17 cellular contexts compared by ENCODE assay signal in genomic region chr16:52584354-52584840, GRCh38. TPM values are rescaled to one million over a fixed set of nuclear protein-coding genes. Genes with fewer than 3 reads are reported as not detected.
A peak's percentile ranks its signal among the peaks of the same experiment; 100 is the strongest.
DNase-seq lines count a peak whose midpoint lies in the region; ATAC-seq, FAIRE-seq and TF ChIP-seq lines count a peak whose summit lies in the region.
"Had no signal": no experiment of that assay in that cellular context is flagged by ENCODE, and none has a peak within 500 bp of the region (broad histone marks: within the 10 kb centered on the region; RNA-seq: fewer than 3 reads in every experiment).

No MANE protein-coding gene starts in this region.

- BruUV-seq in HepG2 (replicated peaks; lab: Mats Ljungman, UMichigan) = no TSS peak

- in situ Hi-C loops in HepG2 (cut with HindIII; ENCODE audit: extremely low pct_ligation_motif_present, low pct_unique_long_range_greater_than_20kb) = loop anchor here (5.0 kb wide), 1 partner anchor 278 kb away; no protein-coding TSS in a partner anchor

- no peaks in the 10 kb centered on the region for H3K79me2 ChIP-seq in HepG2 (ENCODE audit: insufficient read depth, low read length)

- no peak for FAIRE-seq in HepG2 (lab: Jason Lieb, UNC)
- FAIRE-seq: H1, HTR-8/SVneo had no signal

- H3K27me3 ChIP-seq in HepG2 (ENCODE audit: control insufficient read depth in 1 of 2, insufficient read depth in 2 of 2, low read length in 2 of 2) (peaks cover 0 to 7% of the 10 kb centered on the region in 2 experiments; a peak in 1 of 5 replicates), right lobe of liver (no peaks in the 10 kb centered on the region)
- H3K27me3 ChIP-seq: BLaER1 had no signal

- TF ChIP-seq POLR2A in HepG2 (IDR thresholded peaks at IDR 0.05; ENCODE audit: insufficient read depth in 1 of 2, low read depth in 2 of 2, low read length in 2 of 2) = no peak
- no peak for TF ChIP-seq POLR2A in right lobe of liver (IDR thresholded peaks at IDR 0.05)

- 50% methylated on average over 3 of the region's 3 CpGs for WGBS in HepG2 (ENCODE audit: low lambda C conversion rate)
- 78% methylated on average over 3 of the region's 3 CpGs for WGBS in right lobe of liver (ENCODE audit: insufficient coverage, low coverage, low lambda C conversion rate, missing lambda C conversion rate)

- no peaks in the 10 kb centered on the region for H3K36me3 ChIP-seq in HepG2 (replicated peaks in 1 of 2; ENCODE audit: control insufficient read depth in 1 of 2, insufficient read depth in 2 of 2, low read length in 2 of 2)
- no peaks in the 10 kb centered on the region for H3K36me3 ChIP-seq in right lobe of liver
- H3K36me3 ChIP-seq: BLaER1, HAP-1 had no signal

- CTCF ChIA-PET in HepG2 (lab: Yijun Ruan, JAX; ENCODE audit: low intra/inter-chr PET ratio, low total read pairs) = no interaction called here

- no peak overlapping the region for H2AFZ ChIP-seq in HepG2 (ENCODE audit: low read length)

- no peak for TF ChIP-seq RAD21 in HepG2 (CRISPR knock-in tag; IDR thresholded peaks at IDR 0.05)

- H3K4me1 ChIP-seq in HepG2 (ENCODE audit: insufficient read depth, low read length) = peaks cover 31% of the 10 kb centered on the region
- no peaks in the 10 kb centered on the region for H3K4me1 ChIP-seq in right lobe of liver
- H3K4me1 ChIP-seq: BLaER1, Caco-2 had no signal

- no peak for TF ChIP-seq CTCF in HepG2 (CRISPR knock-in tag; IDR thresholded peaks at IDR 0.05)
- no peak for TF ChIP-seq CTCF in right lobe of liver (IDR thresholded peaks at IDR 0.05)

- intact Hi-C loops in HepG2 (cut with micrococcal nuclease; ENCODE audit: unreplicated experiment) (no loop called here), right lobe of liver (cut with DNase I) (no loop called here)

- TF ChIP-seq EP300 in HepG2 (IDR thresholded peaks at IDR 0.05; ENCODE audit: low read depth in 2 of 2, low read length in 2 of 2) (no peak), HepG2 (CRISPR knock-in tag; IDR thresholded peaks at IDR 0.05; ENCODE audit: borderline replicate concordance) (no peak)

- no peak for DNase-seq in HepG2 (ENCODE audit: low spot score)
- no peak for DNase-seq in right lobe of liver
- DNase-seq in NCI-H2171 (lab: John Stamatoyannopoulos, UW) = peak; percentile 85
- DNase-seq in NCI-H82 (lab: John Stamatoyannopoulos, UW) = peak; percentile 97
- peak; percentile 21 for DNase-seq in retina
- no peak for DNase-seq in dermis blood vessel endothelial cell
- no peak for DNase-seq in UCSD-AML1 (lab: John Stamatoyannopoulos, UW; ENCODE audit: unreplicated experiment)
- DNase-seq: 8988T; AML-193; Caco-2; CD8-positive, alpha-beta memory T cell; DND-41 had no signal

- no peak overlapping the region for H3K9ac ChIP-seq in HepG2 (ENCODE audit: insufficient read depth, low read depth, low read length)
- H3K9ac ChIP-seq: BLaER1 had no signal

- H3K4me2 ChIP-seq in HepG2 (ENCODE audit: low read depth, low read length) = no peak overlapping the region
- H3K4me2 ChIP-seq: BLaER1 had no signal

- H3K9me3 ChIP-seq in HepG2 (ENCODE audit: low read length) = no peaks in the 10 kb centered on the region
- H3K9me3 ChIP-seq in right lobe of liver = no peaks in the 10 kb centered on the region
- H3K9me3 ChIP-seq: BLaER1, Caco-2, HAP-1 had no signal

- ATAC-seq in HepG2 (no peak), right lobe of liver (no peak), GM18909 (IDR thresholded peaks at IDR 0.05; ENCODE audit: poor library complexity, unreplicated experiment) (no peak)

- no peak overlapping the region for H3K27ac ChIP-seq in HepG2 (ENCODE audit: extremely low read length, insufficient read depth, low read length)
- no peak overlapping the region for H3K27ac ChIP-seq in right lobe of liver
- H3K27ac ChIP-seq: BLaER1 had no signal

- POLR2A ChIA-PET in HepG2 (lab: Yijun Ruan, JAX) = interaction anchor here (1.0 kb wide), 1 partner anchor 27 kb away, joined by 3 read pairs; no protein-coding TSS in a partner anchor

- H4K20me1 ChIP-seq in HepG2 (ENCODE audit: insufficient read depth, low read length) = no peaks in the 10 kb centered on the region
- H4K20me1 ChIP-seq: BLaER1 had no signal

- H3K4me3 ChIP-seq in HepG2 (replicated peaks in 1 of 3; ENCODE audit: insufficient read depth in 1 of 3, low read depth in 2 of 3, low read length in 3 of 3) (no peak overlapping the region), right lobe of liver (no peak overlapping the region)
- H3K4me3 ChIP-seq: BLaER1, HAP-1 had no signal

TF ChIP-seq in HepG2, 621 proteins besides CTCF, POLR2A, EP300 and RAD21 (continues in another document):
- no peak for TF ChIP-seq ELF1 (CRISPR knock-in tag; IDR thresholded peaks at IDR 0.05)
- no peak for TF ChIP-seq SOX6 (IDR thresholded peaks at IDR 0.05)
- TF ChIP-seq SOX6 (CRISPR knock-in tag; IDR thresholded peaks at IDR 0.05) = no peak

RNA-seq across cellular contexts. Expression of gene TOX3, which starts 37.5 kb away (rescaled TPM):
- total RNA-seq in HepG2 (2016; rRNA removed; fragmentation: Illumina TruSeq; extraction: Trizol) (12.1 and 14.5 TPM in 2 replicates), right lobe of liver (1 to 10 TPM in 5 of 6 experiments, under 1 TPM in 1; 0.92 to 5.8 (median 3.6) TPM), dermis blood vessel endothelial cell (under 0.01 TPM in 1 of 2 replicates, not detected in the other)
- total RNA-seq in HepG2 (2016; cell fraction: cytosol; rRNA removed; fragmentation: Illumina TruSeq; extraction: Trizol; ENCODE audit: low read depth) = 19.7 and 21.7 TPM in 2 replicates
- 11.6 and 15.0 TPM in 2 replicates for total RNA-seq in HepG2 (2016; cell fraction: insoluble cytoplasmic fraction; rRNA removed; fragmentation: Illumina TruSeq; extraction: Trizol)
- 14.2 and 14.5 TPM in 2 replicates for total RNA-seq in HepG2 (2016; cell fraction: membrane; rRNA removed; fragmentation: Illumina TruSeq; extraction: Trizol)
- 17.7 and 24.3 TPM in 2 replicates for total RNA-seq in HepG2 (2016; cell fraction: nucleus; rRNA removed; fragmentation: Illumina TruSeq; extraction: Trizol)
- 95.6 and 98.6 TPM in 2 replicates for polyA plus RNA-seq in HepG2 (2011; rRNA removed)
- 53.0 and 61.5 TPM in 2 replicates for polyA plus RNA-seq in HepG2 (2011; cell fraction: cytosol; rRNA removed)
- 59.3 and 60.8 TPM in 2 replicates for polyA plus RNA-seq in HepG2 (2011; cell fraction: nucleus; rRNA removed)
- 60.3 and 93.0 TPM in 2 replicates for polyA plus RNA-seq in HepG2 (2012)
- polyA plus RNA-seq in HepG2 (2016; cell fraction: cytosol; fragmentation: Illumina TruSeq; extraction: Trizol; ENCODE audit: low read depth) = 4.5 and 4.7 TPM in 2 replicates
- polyA plus RNA-seq in HepG2 (2016; cell fraction: insoluble cytoplasmic fraction; fragmentation: Illumina TruSeq; extraction: Trizol; ENCODE audit: low read depth) = 36.1 and 46.4 TPM in 2 replicates
- polyA plus RNA-seq in HepG2 (2016; cell fraction: membrane; fragmentation: Illumina TruSeq; extraction: Trizol; ENCODE audit: low read depth) = 16.2 and 16.6 TPM in 2 replicates
- polyA plus RNA-seq in HepG2 (2016; cell fraction: nucleus; fragmentation: Illumina TruSeq; extraction: Trizol; ENCODE audit: insufficient read depth, low read depth) = 26.4 and 30.3 TPM in 2 replicates
- polyA minus RNA-seq in HepG2 (2011; rRNA and poly(A)+ RNA removed; ENCODE audit: low replicate concordance) = 0.42 and 283 TPM in 2 replicates
- 65.9 and 72.3 TPM in 2 replicates for polyA minus RNA-seq in HepG2 (2011; cell fraction: cytosol; rRNA and poly(A)+ RNA removed)
- 122 and 148 TPM in 2 replicates for polyA minus RNA-seq in HepG2 (2011; cell fraction: nucleus; rRNA and poly(A)+ RNA removed)
- total RNA-seq: CD8-positive, alpha-beta memory T cell had no signal
- polyA plus RNA-seq: CD8-positive, alpha-beta memory T cell had no signal

Comparison
In these comparisons a context has a peak if more than half of its experiments do, and no peak if none do; other contexts are left out.
1. DNase-seq: peak in NCI-H2171 (single experiment), NCI-H82 (single experiment) and retina (single experiment); none in HepG2 (single experiment), right lobe of liver (0 of 3), dermis blood vessel endothelial cell (single experiment) and UCSD-AML1 (single experiment).